8 cellular contexts compared by ENCODE assay signal in genomic region chr3:49166752-49167556, GRCh38. TPM values are rescaled to one million over a fixed set of nuclear protein-coding genes. Genes with fewer than 3 reads are reported as not detected.
DNase-seq lines count a peak whose midpoint lies in the region; TF ChIP-seq lines count a peak whose summit lies in the region.

No MANE protein-coding gene starts in this region.

- H3K4me1 Mint-ChIP-seq in nephron progenitor cell, result peaks cover 34% of the 10 kb centered on the region

- peak overlapping the region; percentile 82 to 96 (median 90); a peak in 21 of 22 replicates for H3K27ac ChIP-seq in BLaER1 treated with 17β-estradiol and CSF1 and Interleukin-3, amounts not matched to agents 10 nM and 100 nM
- H3K27ac ChIP-seq in MM.1S (ENCODE audit: low read length), result no peak overlapping the region
- no peak overlapping the region for H3K27ac ChIP-seq in ectodermal cell (ENCODE audit: insufficient read depth, low read depth, low read length, poor library complexity, severe bottlenecking)

- H3K9me3 Mint-ChIP-seq in nephron progenitor cell, result no peaks in the 10 kb centered on the region

- 92 to 93% methylated on average over 6 of the region's 6 CpGs for WGBS in ectodermal cell, 2 experiments

- peak overlapping the region in 7 of 11 experiments; percentile 87 to 90 (median 88); a peak in 9 of 22 replicates for H3K9ac ChIP-seq in BLaER1 treated with 17β-estradiol and CSF1 and Interleukin-3, amounts not matched to agents 10 nM and 100 nM
- peak overlapping the region; percentile 9; the same call in 1 of the 2 replicates for H3K9ac ChIP-seq in MM.1S (ENCODE audit: low read length)

- H3K9me2 ChIP-seq in MM.1S (replicated peaks; ENCODE audit: insufficient read depth, low read length), result no peaks in the 10 kb centered on the region

- peaks cover 14% of the 10 kb centered on the region for H3K27me3 Mint-ChIP-seq in nephron progenitor cell (ENCODE audit: low read depth, poor library complexity)

- H3K4me1 ChIP-seq in BLaER1 treated with 17β-estradiol and CSF1 and Interleukin-3, amounts not matched to agents 10 nM and 100 nM, result peaks cover 53 to 65% (median 59%) of the 10 kb centered on the region in 10 experiments
- H3K4me1 ChIP-seq in MM.1S (ENCODE audit: low read length), result peaks cover 5% of the 10 kb centered on the region; the same call in 1 of the 2 replicates
- H3K4me1 ChIP-seq in ectodermal cell (ENCODE audit: control insufficient read depth, insufficient read depth, low read length), result peaks cover 11% of the 10 kb centered on the region

- peak overlapping the region; percentile 86 for H3K4me3 Mint-ChIP-seq in nephron progenitor cell

- no peak overlapping the region for H3K27ac Mint-ChIP-seq in nephron progenitor cell

- no peak for TF ChIP-seq CTCF in MM.1S (IDR thresholded peaks at IDR 0.05; ENCODE audit: low read length)
- TF ChIP-seq CTCF in nephron progenitor cell (IDR thresholded peaks at IDR 0.05), result no peak

- H3K36me3 Mint-ChIP-seq in nephron progenitor cell (ENCODE audit: low read depth), result peaks cover 16% of the 10 kb centered on the region

- H2AFZ ChIP-seq in MM.1S (ENCODE audit: low read length), result peak overlapping the region; percentile 100

- H3K79me2 ChIP-seq in MM.1S (ENCODE audit: low read length), result peaks cover 15% of the 10 kb centered on the region

- peak overlapping the region; percentile 64 to 85 (median 76); a peak in 17 of 20 replicates for H3K4me3 ChIP-seq in BLaER1 treated with 17β-estradiol and CSF1 and Interleukin-3, amounts not matched to agents 10 nM and 100 nM
- peak overlapping the region; percentile 57 for H3K4me3 ChIP-seq in MM.1S (ENCODE audit: low read length)
- H3K4me3 ChIP-seq in ectodermal cell (ENCODE audit: insufficient read depth, low read depth, low read length), result peak overlapping the region; percentile 82

- no peak for DNase-seq in MM.1S
- DNase-seq in nephron progenitor cell, result no peak
- DNase-seq in NCI-H1048 (lab: John Stamatoyannopoulos, UW), result no peak
- no peak for DNase-seq in GM03348 (ENCODE audit: low spot score)
- DNase-seq in NCI-H82 treated with DMSO at 0.1 percent for 48 hours (lab: John Stamatoyannopoulos, UW; ENCODE audit: unreplicated experiment), result no peak
- no peak for DNase-seq in GF-D8 (lab: John Stamatoyannopoulos, UW)

- H3K27me3 ChIP-seq in BLaER1 treated with 17β-estradiol and CSF1 and Interleukin-3, amounts not matched to agents 10 nM and 100 nM, result no peaks in the 10 kb centered on the region; a peak in 1 of 22 replicates
- H3K27me3 ChIP-seq in MM.1S (replicated peaks; ENCODE audit: insufficient read depth, low read length) (no peaks in the 10 kb centered on the region; the same call in 1 of the 2 replicates), ectodermal cell (ENCODE audit: control insufficient read depth, insufficient read depth, low read length, poor library complexity, severe bottlenecking) (peaks cover 13% of the 10 kb centered on the region)

- 0 out of 2 replicates have a peak, but pooled peaks cover 3% of the 10 kb centered on the region for H3F3A ChIP-seq in MM.1S (ENCODE audit: insufficient read depth, low read length)

- peaks cover 0 to 12% (median 0%) of the 10 kb centered on the region in 11 experiments; a peak in 6 of 22 replicates for H4K20me1 ChIP-seq in BLaER1 treated with 17β-estradiol and CSF1 and Interleukin-3, amounts not matched to agents 10 nM and 100 nM
- no peaks in the 10 kb centered on the region for H4K20me1 ChIP-seq in MM.1S (ENCODE audit: insufficient read depth, low read length)

- H3K36me3 ChIP-seq in BLaER1 treated with 17β-estradiol and CSF1 and Interleukin-3, amounts not matched to agents 10 nM and 100 nM, result peaks cover 16 to 26% (median 22%) of the 10 kb centered on the region in 11 experiments
- H3K36me3 ChIP-seq in MM.1S (replicated peaks; ENCODE audit: insufficient read depth, low read length), result no peaks in the 10 kb centered on the region; the same call in 1 of the 2 replicates
- H3K36me3 ChIP-seq in ectodermal cell (ENCODE audit: control insufficient read depth, insufficient read depth, low read length), result peaks cover 11% of the 10 kb centered on the region

- H3K4me2 ChIP-seq in BLaER1 treated with 17β-estradiol and CSF1 and Interleukin-3, amounts not matched to agents 10 nM and 100 nM, result peak overlapping the region; percentile 42 to 99 (median 88)
- peak overlapping the region; percentile 70 for H3K4me2 ChIP-seq in MM.1S (ENCODE audit: low read depth, low read length)

- H3K9me3 ChIP-seq in BLaER1 treated with 17β-estradiol and CSF1 and Interleukin-3, amounts not matched to agents 10 nM and 100 nM (replicated peaks in 1 of 11), result 0 out of 22 replicates have a peak, but pooled peaks cover 0 to 4% (median 0%) of the 10 kb centered on the region in 11 experiments
- H3K9me3 ChIP-seq in MM.1S (replicated peaks; ENCODE audit: insufficient read depth, low read length), result no peaks in the 10 kb centered on the region
- H3K9me3 ChIP-seq in ectodermal cell (ENCODE audit: control insufficient read depth, low read length), result no peaks in the 10 kb centered on the region

RNA-seq across cellular contexts. Expression of gene CCDC71, which starts 0.8 kb away (rescaled TPM):
- polyA plus RNA-seq in ectodermal cell (2013, experiment 1 of 4), result 25.1 TPM
- 28.0 TPM for polyA plus RNA-seq in ectodermal cell (2013, experiment 2 of 4)
- 24.1 TPM for polyA plus RNA-seq in ectodermal cell (2013, experiment 3 of 4)
- polyA plus RNA-seq in ectodermal cell (2013, experiment 4 of 4), result 25.1 TPM

RNA-seq across cellular contexts. Expression of gene KLHDC8B, which starts 4.4 kb away (rescaled TPM):
- 72.6 TPM for polyA plus RNA-seq in ectodermal cell (2013, experiment 1 of 4)
- 82.1 TPM for polyA plus RNA-seq in ectodermal cell (2013, experiment 2 of 4)
- polyA plus RNA-seq in ectodermal cell (2013, experiment 3 of 4), result 66.8 TPM
- 72.7 TPM for polyA plus RNA-seq in ectodermal cell (2013, experiment 4 of 4)

RNA-seq across cellular contexts. Expression of gene LAMB2, which starts 34.1 kb away (rescaled TPM):
- 163 TPM for polyA plus RNA-seq in ectodermal cell (2013, experiment 1 of 4)
- polyA plus RNA-seq in ectodermal cell (2013, experiment 2 of 4), result 198 TPM
- 153 TPM for polyA plus RNA-seq in ectodermal cell (2013, experiment 3 of 4)
- polyA plus RNA-seq in ectodermal cell (2013, experiment 4 of 4), result 201 TPM

RNA-seq across cellular contexts. Expression of gene USP19, which starts 46.3 kb away (rescaled TPM):
- polyA plus RNA-seq in ectodermal cell (2013, experiment 1 of 4), result 43.7 TPM
- polyA plus RNA-seq in ectodermal cell (2013, experiment 2 of 4), result 51.0 TPM
- polyA plus RNA-seq in ectodermal cell (2013, experiment 3 of 4), result 37.4 TPM
- 44.2 TPM for polyA plus RNA-seq in ectodermal cell (2013, experiment 4 of 4)

Comparison
In these comparisons a context has a peak if more than half of its experiments do, and no peak if none do; other contexts are left out.
1. H3K27ac ChIP-seq: peak in BLaER1 treated with 17β-estradiol and CSF1 and Interleukin-3, amounts not matched to agents 10 nM and 100 nM (11 of 11); none in MM.1S (single experiment) and ectodermal cell (single experiment).
2. Peak in every context shown above with its lines, with median percentiles within 50 percentile points of each other: H3K4me3 ChIP-seq.